In the genomic region with DNA sequence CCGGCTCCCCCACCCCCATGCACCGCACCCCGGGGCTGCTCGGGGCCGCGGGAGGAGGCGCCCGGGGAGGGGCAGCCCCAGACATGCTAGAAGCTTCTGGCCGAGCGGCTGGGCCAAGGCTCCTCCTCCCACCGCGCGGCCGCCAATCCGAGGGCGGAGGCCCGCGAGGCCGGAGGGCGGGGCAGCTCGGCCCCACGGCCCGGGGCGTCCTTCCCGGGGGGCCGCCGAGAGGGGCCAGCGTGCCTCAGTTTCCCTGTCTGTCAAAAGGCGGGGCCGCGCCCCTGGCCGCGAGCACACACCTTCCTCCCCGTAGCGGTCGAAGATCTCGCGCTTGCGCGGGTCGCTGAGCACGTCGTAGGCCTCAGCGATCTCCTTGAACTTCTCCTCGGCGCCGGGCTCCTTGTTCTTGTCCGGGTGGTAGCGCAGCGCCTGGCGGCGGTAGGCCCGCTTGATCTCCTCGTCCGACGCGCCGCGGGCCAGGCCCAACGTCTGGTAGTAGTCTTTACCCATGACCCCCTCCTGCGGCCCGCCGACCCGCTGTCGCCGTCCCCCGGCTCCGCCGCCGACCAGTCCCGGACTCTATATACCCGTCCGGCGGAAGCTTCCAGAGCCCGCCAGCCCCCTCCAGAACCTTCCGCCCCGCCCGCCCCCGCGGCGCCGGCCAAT, we compare ENCODE assay signal across 8 cellular contexts. TPM values are rescaled to one million over a fixed set of nuclear protein-coding genes. Genes with fewer than 3 reads are reported as not detected.
A peak's percentile ranks its signal among the peaks of the same experiment; 100 is the strongest.
DNase-seq lines count a peak whose midpoint lies in the region; ATAC-seq and TF ChIP-seq lines count a peak whose summit lies in the region.

Gene DNAJB1, minus strand, starts transcription at position 558 of the 666 bp plus-strand sequence. Its CDS starts 48 bp downstream, at position 510.

- H3K36me3 Mint-ChIP-seq in activated naive CD8-positive, alpha-beta T cell treated with anti-CD3 and anti-CD28 coated beads for 36 hours, result peaks cover 39% of the 10 kb centered on the region
- H3K36me3 Mint-ChIP-seq in osteocyte (ENCODE audit: unreplicated experiment), result peaks cover 24% of the 10 kb centered on the region

- H3K9me3 Mint-ChIP-seq in activated naive CD8-positive, alpha-beta T cell treated with anti-CD3 and anti-CD28 coated beads for 36 hours, result no peaks in the 10 kb centered on the region
- H3K9me3 Mint-ChIP-seq in osteocyte (ENCODE audit: unreplicated experiment), result no peaks in the 10 kb centered on the region

- peaks cover 62% of the 10 kb centered on the region for H3K4me1 Mint-ChIP-seq in activated naive CD8-positive, alpha-beta T cell treated with anti-CD3 and anti-CD28 coated beads for 36 hours
- H3K4me1 Mint-ChIP-seq in osteocyte (ENCODE audit: unreplicated experiment), result peaks cover 35% of the 10 kb centered on the region

- H3K27ac Mint-ChIP-seq in activated naive CD8-positive, alpha-beta T cell treated with anti-CD3 and anti-CD28 coated beads for 36 hours, result peak within 1 kb of the TSS; percentile 95
- H3K27ac Mint-ChIP-seq in osteocyte (ENCODE audit: unreplicated experiment), result peak within 1 kb of the TSS; percentile 96

- no peaks in the 10 kb centered on the region for H3K9me3 ChIP-seq in uterus

- ATAC-seq in GM19395 (IDR thresholded peaks at IDR 0.05; ENCODE audit: unreplicated experiment) (peak; percentile 57), HG03460 (IDR thresholded peaks at IDR 0.05; ENCODE audit: unreplicated experiment) (peak; percentile 58), Right ventricle myocardium inferior (peak; percentile 85)

- H3K4me1 ChIP-seq in uterus, result peaks cover 0 to 6% of the 10 kb centered on the region in 2 donors

- H3K36me3 ChIP-seq in uterus, result no peaks in the 10 kb centered on the region

- no peaks in the 10 kb centered on the region for H3K27me3 Mint-ChIP-seq in activated naive CD8-positive, alpha-beta T cell treated with anti-CD3 and anti-CD28 coated beads for 36 hours
- no peaks in the 10 kb centered on the region for H3K27me3 Mint-ChIP-seq in osteocyte (ENCODE audit: unreplicated experiment)

- peak within 1 kb of the TSS; percentile 92 for H3K4me3 Mint-ChIP-seq in activated naive CD8-positive, alpha-beta T cell treated with anti-CD3 and anti-CD28 coated beads for 36 hours
- peak within 1 kb of the TSS; percentile 91 for H3K4me3 Mint-ChIP-seq in osteocyte (ENCODE audit: unreplicated experiment)

- intact Hi-C loops in Right ventricle myocardium inferior (cut with DNase I) (loop anchor here (5.0 kb wide), 1 partner anchor 54 kb away; the partner anchor contains the start of gene NDUFB7), uterus (cut with DNase I; ENCODE audit: low total_unique reads) (no loop called here)

- no peak for TF ChIP-seq CTCF in osteocyte (IDR thresholded peaks at IDR 0.05)
- TF ChIP-seq CTCF in uterus (IDR thresholded peaks at IDR 0.05), result peak in 1 of 4 experiments; percentile 7

- DNase-seq in D341Med (ENCODE audit: low spot score) (peak; percentile 86), RPMI8226 (peak; percentile 84), Right ventricle myocardium inferior (ENCODE audit: missing footprints) (peak; percentile 90), osteocyte (ENCODE audit: extremely low spot score, unreplicated experiment) (peak; percentile 93), uterus (peak; percentile 76 to 87)
- peak; percentile 78 for DNase-seq in activated naive CD8-positive, alpha-beta T cell treated with anti-CD3 and anti-CD28 coated beads for 36 hours

- H3K27me3 ChIP-seq in uterus, result no peaks in the 10 kb centered on the region

- peak within 1 kb of the TSS; percentile 99 to 100 for H3K27ac ChIP-seq in uterus

- peak within 1 kb of the TSS; percentile 78 to 100 for H3K4me3 ChIP-seq in uterus

- peak; percentile 94 to 96 for TF ChIP-seq POLR2A in uterus (IDR thresholded peaks at IDR 0.05)

RNA-seq across cellular contexts. Expression of gene DNAJB1, which starts in this region (rescaled TPM):
- 10 to 100 TPM; 45.0 to 45.7 TPM for total RNA-seq in activated naive CD8-positive, alpha-beta T cell treated with anti-CD3 and anti-CD28 coated beads for 36 hours
- total RNA-seq in Right ventricle myocardium inferior, result 46.9 TPM
- 80.0 and 84.6 TPM in 2 replicates for total RNA-seq in osteocyte
- 10 to 100 TPM; 10.2 to 66.9 (median 40.6) TPM for total RNA-seq in uterus

Comparison
In these comparisons a context has a peak if more than half of its experiments do, and no peak if none do; other contexts are left out.
1. Peak in every context shown above with its lines: DNase-seq, ATAC-seq, H3K4me3 ChIP-seq and H3K27ac ChIP-seq.